9 cellular contexts compared by ENCODE assay signal in the genomic region with DNA sequence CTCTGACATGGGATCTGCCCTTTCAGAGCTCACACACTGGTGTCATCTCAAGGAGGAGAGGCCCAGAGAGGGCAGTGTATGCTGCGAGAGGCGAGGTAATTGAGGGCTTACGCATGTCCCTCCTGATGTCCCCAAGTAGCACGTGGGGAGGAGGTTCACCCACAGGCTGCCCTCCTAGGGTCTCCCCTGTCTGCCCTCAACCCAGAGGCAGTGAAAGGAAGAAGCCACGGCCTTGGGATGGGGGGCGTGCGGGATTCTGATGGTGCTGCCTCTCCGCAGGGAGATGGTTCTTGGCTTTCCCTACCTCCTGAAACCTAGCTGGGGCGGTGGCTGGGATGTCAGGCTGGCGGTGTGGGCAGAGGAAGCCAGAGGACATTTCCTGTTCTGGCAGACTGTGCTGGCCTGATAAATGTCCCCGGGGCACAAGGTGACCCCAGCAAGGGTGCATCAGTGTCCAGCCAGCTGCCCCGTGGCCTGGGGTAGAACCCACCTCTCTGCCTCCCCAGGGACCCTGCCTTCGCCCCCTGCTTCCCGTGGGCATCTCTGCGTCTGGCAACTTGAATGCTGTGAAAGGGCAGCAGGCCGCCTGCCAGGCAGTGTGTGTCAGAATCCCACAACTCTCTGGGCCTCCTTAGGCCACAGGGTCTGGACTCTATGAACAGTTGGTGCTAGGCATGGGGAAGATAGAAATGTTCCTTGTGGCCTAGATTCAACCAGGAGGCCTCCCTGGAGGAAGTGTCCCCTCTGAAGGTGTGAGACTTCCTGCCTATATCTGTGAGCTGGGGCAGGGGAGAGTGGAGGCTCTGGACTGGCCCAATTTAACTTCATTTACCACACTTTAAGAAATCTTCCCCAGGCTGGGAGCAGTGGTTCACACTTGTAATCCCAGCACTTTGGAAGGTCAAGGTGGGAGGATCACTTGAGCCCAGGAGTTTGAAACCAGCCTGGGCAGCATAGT. TPM values are rescaled to one million over a fixed set of nuclear protein-coding genes. Genes with fewer than 3 reads are reported as not detected.
DNase-seq lines count a peak whose midpoint lies in the region; ATAC-seq and TF ChIP-seq lines count a peak whose summit lies in the region.
"Had no signal": no experiment of that assay in that cellular context is flagged by ENCODE, and none has a peak within 500 bp of the region (broad histone marks: within the 10 kb centered on the region; RNA-seq: fewer than 3 reads in every experiment).

No MANE protein-coding gene starts in this region.

- H3K9me3 ChIP-seq in hepatocyte (ENCODE audit: low read depth) (no peaks in the 10 kb centered on the region), suprapubic skin (no peaks in the 10 kb centered on the region)

- TF ChIP-seq CTCF in hepatocyte (IDR thresholded peaks at IDR 0.05; ENCODE audit: poor library complexity) = no peak
- TF ChIP-seq CTCF in suprapubic skin (IDR thresholded peaks at IDR 0.05) = no peak
- no peak for TF ChIP-seq CTCF in omental fat pad (IDR thresholded peaks at IDR 0.05)

- peak overlapping the region; percentile 20 for H3K27ac ChIP-seq in hepatocyte
- H3K27ac ChIP-seq in suprapubic skin = peak overlapping the region; percentile 68
- H3K27ac ChIP-seq: 22Rv1 had no signal

- no peaks in the 10 kb centered on the region for H3K27me3 Mint-ChIP-seq in T-helper 1 cell treated with Interleukin-12 subunit alpha and Interleukin-12 subunit beta and Interleukin-4 antibody, amounts not matched to agents 30 μg/mL and 1 μg/mL, for 36 hours (ENCODE audit: low read depth)
- H3K27me3 Mint-ChIP-seq in activated T-helper 17 cell treated with anti-CD3 and anti-CD28 coated beads, Interleukin-2, amount 50 U/mL, for 72 hours = no peaks in the 10 kb centered on the region

- no peak overlapping the region for H3K4me2 ChIP-seq in hepatocyte

- no peaks in the 10 kb centered on the region for H3K9me2 ChIP-seq in hepatocyte (replicated peaks; ENCODE audit: insufficient read depth)

- no peak for TF ChIP-seq POLR2A in suprapubic skin (IDR thresholded peaks at IDR 0.05)

- H3K27ac Mint-ChIP-seq in T-helper 1 cell treated with Interleukin-12 subunit alpha and Interleukin-12 subunit beta and Interleukin-4 antibody, amounts not matched to agents 30 μg/mL and 1 μg/mL, for 36 hours = peak overlapping the region; percentile 59
- H3K27ac Mint-ChIP-seq in activated T-helper 17 cell treated with anti-CD3 and anti-CD28 coated beads, Interleukin-2, amount 50 U/mL, for 72 hours = peak overlapping the region; percentile 46

- no peaks in the 10 kb centered on the region for H3K36me3 ChIP-seq in hepatocyte (replicated peaks; ENCODE audit: insufficient read depth, low read depth)
- H3K36me3 ChIP-seq in suprapubic skin = no peaks in the 10 kb centered on the region

- WGBS in hepatocyte (ENCODE audit: low lambda C conversion rate, missing lambda C conversion rate) = 85% methylated on average over 16 of the region's 16 CpGs
- WGBS in suprapubic skin = 58% methylated on average over 10 of the region's 16 CpGs

- peaks cover 39% of the 10 kb centered on the region for H3K79me2 ChIP-seq in hepatocyte

- H4K20me1 ChIP-seq in hepatocyte (ENCODE audit: insufficient read depth, poor library complexity, severe bottlenecking) = peaks cover 3% of the 10 kb centered on the region

- H3K4me3 ChIP-seq in hepatocyte (no peak overlapping the region), suprapubic skin (peak overlapping the region; percentile 75)

- no peaks in the 10 kb centered on the region for H3K9me3 Mint-ChIP-seq in T-helper 1 cell treated with Interleukin-12 subunit alpha and Interleukin-12 subunit beta and Interleukin-4 antibody, amounts not matched to agents 30 μg/mL and 1 μg/mL, for 36 hours
- no peaks in the 10 kb centered on the region for H3K9me3 Mint-ChIP-seq in activated T-helper 17 cell treated with anti-CD3 and anti-CD28 coated beads, Interleukin-2, amount 50 U/mL, for 72 hours

- TF ChIP-seq EP300 in suprapubic skin (IDR thresholded peaks at IDR 0.05) = no peak

- DNase-seq in T-helper 1 cell = no peak
- no peak for DNase-seq in hepatocyte (ENCODE audit: low spot score)
- no peak for DNase-seq in suprapubic skin (ENCODE audit: low spot score in 2 of 2)
- DNase-seq in omental fat pad (ENCODE audit: low spot score) = no peak
- DNase-seq in NCI-H1092 treated with DMSO at 0.1 percent for 48 hours (lab: John Stamatoyannopoulos, UW) = no peak

- no peak overlapping the region for H3K4me3 Mint-ChIP-seq in T-helper 1 cell treated with Interleukin-12 subunit alpha and Interleukin-12 subunit beta and Interleukin-4 antibody, amounts not matched to agents 30 μg/mL and 1 μg/mL, for 36 hours
- peak overlapping the region; percentile 92 for H3K4me3 Mint-ChIP-seq in activated T-helper 17 cell treated with anti-CD3 and anti-CD28 coated beads, Interleukin-2, amount 50 U/mL, for 72 hours

- peaks cover 57% of the 10 kb centered on the region for H3K4me1 Mint-ChIP-seq in T-helper 1 cell treated with Interleukin-12 subunit alpha and Interleukin-12 subunit beta and Interleukin-4 antibody, amounts not matched to agents 30 μg/mL and 1 μg/mL, for 36 hours (ENCODE audit: low read depth)
- H3K4me1 Mint-ChIP-seq in activated T-helper 17 cell treated with anti-CD3 and anti-CD28 coated beads, Interleukin-2, amount 50 U/mL, for 72 hours = peaks cover 47% of the 10 kb centered on the region

- H3K27me3 ChIP-seq in hepatocyte (no peaks in the 10 kb centered on the region), suprapubic skin (no peaks in the 10 kb centered on the region)

- ATAC-seq in activated T-helper 17 cell treated with anti-CD3 and anti-CD28 coated beads, Interleukin-2, amount 50 U/mL, for 72 hours (replicated peaks) = no peak
- ATAC-seq in omental fat pad (ENCODE audit: low FRiP score) = no peak
- ATAC-seq in HG02870 (IDR thresholded peaks at IDR 0.05; ENCODE audit: unreplicated experiment) = no peak

- H3K4me1 ChIP-seq in hepatocyte (ENCODE audit: insufficient read depth) (peaks cover 20% of the 10 kb centered on the region), suprapubic skin (peaks cover 76% of the 10 kb centered on the region)

- no peak overlapping the region for H2AFZ ChIP-seq in hepatocyte

- peaks cover 22% of the 10 kb centered on the region for H3K36me3 Mint-ChIP-seq in T-helper 1 cell treated with Interleukin-12 subunit alpha and Interleukin-12 subunit beta and Interleukin-4 antibody, amounts not matched to agents 30 μg/mL and 1 μg/mL, for 36 hours (ENCODE audit: low read depth)
- H3K36me3 Mint-ChIP-seq in activated T-helper 17 cell treated with anti-CD3 and anti-CD28 coated beads, Interleukin-2, amount 50 U/mL, for 72 hours (ENCODE audit: low read depth) = peaks cover 9% of the 10 kb centered on the region

RNA-seq across cellular contexts. Expression of gene SH2B3, which starts 4.8 kb away (rescaled TPM):
- 10 to 100 TPM in 1 of 2 donors, 1 to 10 TPM in 1; 8.5 to 12.1 TPM for total RNA-seq in activated T-helper 17 cell treated with anti-CD3 and anti-CD28 coated beads, Interleukin-2, amount 50 U/mL, for 72 hours
- total RNA-seq in hepatocyte = 5.5 and 9.0 TPM in 2 replicates
- polyA plus RNA-seq in hepatocyte = 4.7 and 5.3 TPM in 2 replicates
- 1 to 10 TPM; 3.4 to 7.1 (median 4.2) TPM for total RNA-seq in suprapubic skin
- total RNA-seq in omental fat pad = 10 to 100 TPM; 30.4 to 64.6 (median 48.3) TPM

RNA-seq across cellular contexts. Expression of gene PHETA1, which starts 41.6 kb away (rescaled TPM):
- 1 to 10 TPM; 1.1 to 1.2 TPM for total RNA-seq in activated T-helper 17 cell treated with anti-CD3 and anti-CD28 coated beads, Interleukin-2, amount 50 U/mL, for 72 hours
- total RNA-seq in hepatocyte (18.1 and 30.9 TPM in 2 replicates), suprapubic skin (10 to 100 TPM; 15.9 to 25.7 (median 23.2) TPM), omental fat pad (10 to 100 TPM in 1 of 4 donors, 1 to 10 TPM in 3; 5.5 to 14.6 (median 8.9) TPM)
- polyA plus RNA-seq in hepatocyte = 14.2 and 24.6 TPM in 2 replicates
